Comparison of ENCODE assay signal across 8 cellular contexts in genomic region chr1:184051138-184051484, GRCh38. TPM values are rescaled to one million over a fixed set of nuclear protein-coding genes. Genes with fewer than 3 reads are reported as not detected.
DNase-seq lines count a peak whose midpoint lies in the region; ATAC-seq, FAIRE-seq and TF ChIP-seq lines count a peak whose summit lies in the region.

No MANE protein-coding gene starts in this region.

- H2AFZ ChIP-seq in H1 (ENCODE audit: low read length), result peak overlapping the region; percentile 69

- peak overlapping the region; percentile 97 to 99 (median 99) for H3K27ac Mint-ChIP-seq in nephron

- H4K8ac ChIP-seq in H1 (ENCODE audit: extremely low read depth, insufficient read depth, low read length), result peak overlapping the region; percentile 94; the same call in 1 of the 2 replicates

- peak overlapping the region; percentile 11 for H3K56ac ChIP-seq in H1 (replicated peaks; ENCODE audit: insufficient read length, low read depth, low read length)

- H3K14ac ChIP-seq in H1 (ENCODE audit: insufficient read length), result no peak overlapping the region

- H3K79me2 ChIP-seq in H1 (ENCODE audit: control insufficient read depth in 1 of 2, insufficient read depth in 2 of 2, low read length in 2 of 2), result peaks cover 0 to 16% of the 10 kb centered on the region in 2 experiments; a peak in 2 of 4 replicates

- no peaks in the 10 kb centered on the region for H3K9me3 Mint-ChIP-seq in nephron

- H3K36me3 ChIP-seq in NT2/D1 (ENCODE audit: insufficient read depth, insufficient read length, low read length) (peaks cover 26% of the 10 kb centered on the region), H1 (ENCODE audit: control insufficient read depth in 2 of 4, insufficient read depth in 4 of 4, low read length in 3 of 4) (peaks cover 0 to 14% (median 3%) of the 10 kb centered on the region in 4 experiments; a peak in 2 of 8 replicates)

- no peaks in the 10 kb centered on the region for H3K79me1 ChIP-seq in H1 (ENCODE audit: low read depth, low read length)

- POLR2A ChIA-PET in H1 (lab: Charles Lee; ENCODE audit: partially characterized antibody), result interaction anchor here (0.7 to 4.1 kb wide), 21 partner anchors 9 to 994 kb away, joined by 3 to 50 read pairs (median 4); partner anchors contain the start of genes COLGALT2 and RNF2

- TF ChIP-seq POLR2A in H1 (IDR thresholded peaks at IDR 0.05; ENCODE audit: control extremely low read depth in 1 of 2, low read depth in 2 of 2, low read length in 2 of 2), result no peak

- H4K5ac ChIP-seq in H1 (ENCODE audit: insufficient read length, low read depth, low read length), result peak overlapping the region; percentile 50

- TF ChIP-seq RAD21 in H1 (IDR thresholded peaks at IDR 0.05 in 1 of 2, conservative IDR thresholded peaks at IDR 0.05 in 1 of 2; ENCODE audit: low read depth in 2 of 2, low read length in 2 of 2), result no peak

- CTCF ChIA-PET in H1 (lab: Charles Lee; ENCODE audit: partially characterized antibody), result interaction anchor here (1.0 to 2.1 kb wide), 3 partner anchors 9 to 132 kb away, joined by 5 to 6 read pairs (median 5); no protein-coding TSS in a partner anchor

- peak overlapping the region; percentile 96 to 99 (median 98) for H3K4me3 Mint-ChIP-seq in nephron

- H3K27me3 ChIP-seq in NT2/D1 (ENCODE audit: insufficient read depth, insufficient read length), result no peaks in the 10 kb centered on the region
- no peaks in the 10 kb centered on the region for H3K27me3 ChIP-seq in H1 (replicated peaks in 1 of 4; ENCODE audit: control insufficient read depth in 3 of 4, extremely low read depth in 1 of 4, insufficient read depth in 3 of 4, low read length in 3 of 4)

- H3K9me3 ChIP-seq in NT2/D1 (ENCODE audit: insufficient read depth, low read length) (peaks cover 17% of the 10 kb centered on the region; the same call in 1 of the 2 replicates), H1 (ENCODE audit: insufficient read depth in 2 of 2, low read depth in 1 of 2, low read length in 1 of 2) (no peaks in the 10 kb centered on the region)

- H4K20me1 ChIP-seq in H1 (replicated peaks in 1 of 2; ENCODE audit: control insufficient read depth in 1 of 2, insufficient read depth in 2 of 2, low read length in 2 of 2), result no peaks in the 10 kb centered on the region

- no peak for TF ChIP-seq EP300 in H1 (IDR thresholded peaks at IDR 0.05; ENCODE audit: borderline replicate concordance in 1 of 2, low read depth in 2 of 2, low read length in 2 of 2)

- H3K4me3 ChIP-seq in NT2/D1 (ENCODE audit: insufficient read length, low read depth) (peak overlapping the region; percentile 88), H1 (ENCODE audit: extremely low read depth in 1 of 4, insufficient read depth in 2 of 4, low read depth in 3 of 4, low read length in 4 of 4) (peak overlapping the region; percentile 69 to 87 (median 83))

- peaks cover 5% of the 10 kb centered on the region for H3K27me3 Mint-ChIP-seq in nephron (ENCODE audit: low read depth)

- peak overlapping the region; percentile 88 for H2BK5ac ChIP-seq in H1 (ENCODE audit: low read depth, low read length)

- H3K4me1 Mint-ChIP-seq in nephron, result peaks cover 31% of the 10 kb centered on the region

- H2BK12ac ChIP-seq in H1 (ENCODE audit: low read depth, low read length), result peak overlapping the region; percentile 98

- peak overlapping the region; percentile 14 for H2BK120ac ChIP-seq in H1 (replicated peaks; ENCODE audit: low read depth, low read length)

- peak overlapping the region; percentile 84 for H3K27ac ChIP-seq in H1 (ENCODE audit: low read depth, low read length)

- peak overlapping the region; percentile 82 to 98 for H3K4me2 ChIP-seq in H1 (ENCODE audit: insufficient read depth in 1 of 2, low read depth in 2 of 2, low read length in 2 of 2)

- H4K91ac ChIP-seq in H1 (replicated peaks; ENCODE audit: insufficient read length, low read length), result peak overlapping the region; percentile 45

- H2AK5ac ChIP-seq in H1 (ENCODE audit: low read depth, low read length), result peak overlapping the region; percentile 95; the same call in 1 of the 2 replicates

- peak overlapping the region; percentile 96 for H3K18ac ChIP-seq in H1 (ENCODE audit: extremely low read depth, low read length)

- FAIRE-seq in H1 (lab: Jason Lieb, UNC), result no peak

- peaks cover 16% of the 10 kb centered on the region for H3K36me3 Mint-ChIP-seq in nephron (ENCODE audit: low read depth)

- 20% methylated on average over 6 of the region's 6 CpGs; no CpG with 5 or more reads in 1 of the 2 experiments for WGBS in H1 (ENCODE audit: extremely low coverage in 1 of 2, insufficient coverage in 1 of 2, insufficient read length in 1 of 2, insufficient replicate concordance in 2 of 2, low coverage in 1 of 2, low lambda C conversion rate in 2 of 2, missing lambda C conversion rate in 1 of 2), 2 experiments

- no peak overlapping the region for H2BK20ac ChIP-seq in H1 (ENCODE audit: low read length)

- no peak overlapping the region for H3K23ac ChIP-seq in H1 (ENCODE audit: insufficient read length)

- H2BK15ac ChIP-seq in H1 (ENCODE audit: low read length), result peak overlapping the region; percentile 13; the same call in 1 of the 2 replicates

- H3K23me2 ChIP-seq in H1 (ENCODE audit: low read depth, low read length), result no peaks in the 10 kb centered on the region; the same call in 1 of the 2 replicates

- H3K9ac ChIP-seq in NT2/D1 (ENCODE audit: insufficient read length, low read depth), result peak overlapping the region; percentile 95
- peak overlapping the region; percentile 79 to 98 (median 90) for H3K9ac ChIP-seq in H1 (replicated peaks in 1 of 4; ENCODE audit: extremely low read depth in 1 of 4, low read depth in 3 of 4, low read length in 3 of 4)

- no peak for TF ChIP-seq CTCF in H1 (IDR thresholded peaks at IDR 0.05; ENCODE audit: control extremely low read depth in 1 of 3, insufficient read depth in 1 of 3, low read depth in 1 of 3, low read length in 3 of 3)
- no peak for TF ChIP-seq CTCF in nephron (IDR thresholded peaks at IDR 0.05; ENCODE audit: unreplicated experiment in 3 of 3)
- TF ChIP-seq CTCF in GM20000 (IDR thresholded peaks at IDR 0.05; ENCODE audit: extremely low read depth, missing control alignments), result no peak

- H3K4me1 ChIP-seq in NT2/D1 (ENCODE audit: insufficient read depth, insufficient read length), result no peaks in the 10 kb centered on the region
- H3K4me1 ChIP-seq in H1 (replicated peaks in 1 of 4; ENCODE audit: control insufficient read depth in 3 of 4, insufficient read depth in 4 of 4, low read length in 3 of 4), result peaks cover 6 to 14% (median 11%) of the 10 kb centered on the region in 4 experiments; a peak in 6 of 7 replicates

- peak overlapping the region; percentile 47 for H3K4ac ChIP-seq in H1 (replicated peaks; ENCODE audit: insufficient read length, low read depth, low read length)

- DNase-seq in NT2/D1 (ENCODE audit: low read depth, low spot score), result no peak
- DNase-seq in H1 (ENCODE audit: low read depth in 1 of 2, low spot score in 2 of 2), result no peak
- DNase-seq in kidney tubule cell (ENCODE audit: low spot score), result no peak
- no peak for DNase-seq in NCI-H1930 (lab: John Stamatoyannopoulos, UW)
- no peak for DNase-seq in GM20000 (ENCODE audit: low spot score)
- no peak for DNase-seq in NCI-H526 (lab: John Stamatoyannopoulos, UW)

- peak; percentile 27 for ATAC-seq in GM18498 (IDR thresholded peaks at IDR 0.05; ENCODE audit: unreplicated experiment)

TF ChIP-seq in H1, 55 proteins besides CTCF, POLR2A, EP300 and RAD21 (continues in another document):
- TF ChIP-seq YY1 (IDR thresholded peaks at IDR 0.05; ENCODE audit: low read depth, low read length), result no peak
- no peak for TF ChIP-seq E2F6 (IDR thresholded peaks at IDR 0.05)
- TF ChIP-seq POLR2AphosphoS5 (IDR thresholded peaks at IDR 0.05; ENCODE audit: low read depth, low read length), result no peak
- TF ChIP-seq GTF2F1 (IDR thresholded peaks at IDR 0.05; ENCODE audit: borderline replicate concordance, low read depth, low read length), result no peak
- no peak for TF ChIP-seq MAFK (IDR thresholded peaks at IDR 0.05; ENCODE audit: low read depth, low read length)
- no peak for TF ChIP-seq CBX8 (IDR thresholded peaks at IDR 0.05; ENCODE audit: borderline replicate concordance, low read depth, low read length)
- TF ChIP-seq BACH1 (IDR thresholded peaks at IDR 0.05; ENCODE audit: low read length), result no peak
- TF ChIP-seq SP1 (IDR thresholded peaks at IDR 0.05; ENCODE audit: low read depth, low read length), result no peak
- TF ChIP-seq JUN (IDR thresholded peaks at IDR 0.05; ENCODE audit: low read depth, low read length), result no peak

RNA-seq across cellular contexts. Expression of gene TSEN15, which starts 0.4 kb away (rescaled TPM):
- 28.2 and 31.4 TPM in 2 replicates for total RNA-seq in H1 (2021; fragmentation: NEBNext Ultra II Directional; extraction: Animal tissue kit (Norgen Biotek cat#: 25700))
- polyA plus RNA-seq in H1 (2011; rRNA removed), result 19.2 and 23.4 TPM in 2 replicates
- polyA plus RNA-seq in H1 (2011; cell fraction: cytosol; rRNA removed), result 29.0 TPM
- 15.0 TPM for polyA plus RNA-seq in H1 (2011; cell fraction: nucleus; rRNA removed)
- 14.4 to 20.4 TPM (median 18.6 TPM) in 4 replicates for polyA plus RNA-seq in H1 (2012, experiment 1 of 2)
- 6.8 TPM for polyA plus RNA-seq in H1 (2012, experiment 2 of 2)
- 35.7 TPM for polyA plus RNA-seq in H1 (2013, experiment 1 of 2)
- 36.4 TPM for polyA plus RNA-seq in H1 (2013, experiment 2 of 2)
- 25.4 and 30.8 TPM in 2 replicates for polyA minus RNA-seq in H1 (2011; rRNA and poly(A)+ RNA removed)
- 20.6 TPM for polyA minus RNA-seq in H1 (2011; cell fraction: cytosol; rRNA and poly(A)+ RNA removed)
- polyA minus RNA-seq in H1 (2011; cell fraction: nucleus; rRNA and poly(A)+ RNA removed), result 44.8 TPM

RNA-seq across cellular contexts. Expression of gene COLGALT2, which starts 13.6 kb away (rescaled TPM):
- 4.6 TPM in 2 replicates for total RNA-seq in H1 (2021; fragmentation: NEBNext Ultra II Directional; extraction: Animal tissue kit (Norgen Biotek cat#: 25700))
- polyA plus RNA-seq in H1 (2011; rRNA removed), result 2.1 and 2.5 TPM in 2 replicates
- 2.0 TPM for polyA plus RNA-seq in H1 (2011; cell fraction: cytosol; rRNA removed)
- polyA plus RNA-seq in H1 (2011; cell fraction: nucleus; rRNA removed), result 5.4 TPM
- 2.7 to 4.1 TPM (median 3.4 TPM) in 4 replicates for polyA plus RNA-seq in H1 (2012, experiment 1 of 2)
- 1.5 TPM for polyA plus RNA-seq in H1 (2012, experiment 2 of 2)
- polyA plus RNA-seq in H1 (2013, experiment 1 of 2), result 5.7 TPM
- 5.5 TPM for polyA plus RNA-seq in H1 (2013, experiment 2 of 2)
- polyA minus RNA-seq in H1 (2011; rRNA and poly(A)+ RNA removed), result 2.0 and 2.5 TPM in 2 replicates
- 2.3 TPM for polyA minus RNA-seq in H1 (2011; cell fraction: cytosol; rRNA and poly(A)+ RNA removed)
- 4.0 TPM for polyA minus RNA-seq in H1 (2011; cell fraction: nucleus; rRNA and poly(A)+ RNA removed)
